11 cellular contexts compared by ENCODE assay signal in the genomic region with DNA sequence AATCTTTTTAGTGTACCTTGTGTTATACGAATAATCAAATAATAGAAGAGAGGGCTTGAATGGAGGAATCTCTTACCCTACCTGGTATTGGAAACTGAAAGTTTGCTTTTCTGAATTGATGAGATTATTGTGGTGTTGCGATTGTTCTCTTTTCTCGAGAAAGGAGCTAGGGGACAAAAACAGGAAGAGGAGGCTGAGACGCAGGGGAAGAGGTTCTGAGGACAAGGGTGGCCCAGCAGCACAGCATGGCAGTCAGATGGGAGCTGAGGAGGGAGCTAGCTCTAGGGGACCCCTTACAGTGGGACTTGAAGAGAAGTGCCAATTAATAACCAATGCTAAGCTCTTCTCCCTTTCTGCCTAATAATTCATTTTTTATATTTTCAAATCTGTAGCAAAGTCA.
DNase-seq lines count a peak whose midpoint lies in the region; ATAC-seq and TF ChIP-seq lines count a peak whose summit lies in the region.
"Had no signal": no experiment of that assay in that cellular context is flagged by ENCODE, and none has a peak within 500 bp of the region (broad histone marks: within the 10 kb centered on the region; RNA-seq: fewer than 3 reads in every experiment).

No MANE protein-coding gene starts in this region.

- no peaks in the 10 kb centered on the region for H3K27me3 Mint-ChIP-seq in activated CD8-positive, alpha-beta memory T cell treated with anti-CD3 and anti-CD28 coated beads, Interleukin-2, amount 10 ng/mL, durations not matched to agents 7 days and 5 days
- H3K27me3 Mint-ChIP-seq in stimulated activated memory B cell treated with anti-CD40 and anti-IgM and Interleukin-4, amounts not matched to agents 10 μg/mL and 1 μg/mL and 100 μg/mL, for 72 hours = no peaks in the 10 kb centered on the region
- H3K27me3 Mint-ChIP-seq in glutamatergic neuron (ENCODE audit: unreplicated experiment) = no peaks in the 10 kb centered on the region

- no peak for DNase-seq in activated CD8-positive, alpha-beta memory T cell treated with anti-CD3 and anti-CD28 coated beads, Interleukin-2, amount 10 ng/mL, durations not matched to agents 7 days and 5 days
- DNase-seq in activated CD8-positive, alpha-beta memory T cell treated with anti-CD3 and anti-CD28 coated beads for 24 hours = no peak
- DNase-seq in OCI-M1 (lab: John Stamatoyannopoulos, UW) (peak; percentile 96), colonic mucosa (no peak), NCI-H146 (lab: John Stamatoyannopoulos, UW) (no peak), NCI-H345 (lab: John Stamatoyannopoulos, UW) (no peak), glutamatergic neuron (no peak)
- DNase-seq: tibial artery had no signal

- CTCF ChIA-PET in activated CD8-positive, alpha-beta memory T cell treated with anti-CD3 and anti-CD28 coated beads, Interleukin-2, amount 10 ng/mL, durations not matched to agents 7 days and 5 days (lab: Charles Lee) = no interaction called here

- H3K36me3 ChIP-seq in colonic mucosa = no peaks in the 10 kb centered on the region
- H3K36me3 ChIP-seq: esophagus muscularis mucosa, tibial artery had no signal

- H3K9me3 ChIP-seq in colonic mucosa = no peaks in the 10 kb centered on the region
- H3K9me3 ChIP-seq: esophagus muscularis mucosa, tibial artery had no signal

- no peak for TF ChIP-seq CTCF in colonic mucosa (IDR thresholded peaks at IDR 0.05)
- no peak for TF ChIP-seq CTCF in glutamatergic neuron (IDR thresholded peaks at IDR 0.05; ENCODE audit: partially characterized antibody, unreplicated experiment)

- ATAC-seq in activated CD8-positive, alpha-beta memory T cell treated with anti-CD3 and anti-CD28 coated beads, Interleukin-2, amount 10 ng/mL, durations not matched to agents 7 days and 5 days = no peak
- peak; percentile 70 for ATAC-seq in stimulated activated memory B cell treated with anti-CD40 and anti-IgM and Interleukin-4, amounts not matched to agents 10 μg/mL and 1 μg/mL and 100 μg/mL, for 72 hours

- peak overlapping the region; percentile 30 for H3K27ac ChIP-seq in colonic mucosa
- H3K27ac ChIP-seq: esophagus muscularis mucosa, tibial artery had no signal

- no peak overlapping the region for H3K4me3 Mint-ChIP-seq in activated CD8-positive, alpha-beta memory T cell treated with anti-CD3 and anti-CD28 coated beads, Interleukin-2, amount 10 ng/mL, durations not matched to agents 7 days and 5 days
- H3K4me3 Mint-ChIP-seq in stimulated activated memory B cell treated with anti-CD40 and anti-IgM and Interleukin-4, amounts not matched to agents 10 μg/mL and 1 μg/mL and 100 μg/mL, for 72 hours = no peak overlapping the region
- no peak overlapping the region for H3K4me3 Mint-ChIP-seq in glutamatergic neuron (ENCODE audit: unreplicated experiment)

- H3K9ac ChIP-seq in colonic mucosa (ENCODE audit: low read depth in 2 of 2, low read length in 2 of 2) = no peak overlapping the region

- no peaks in the 10 kb centered on the region for H3K9me3 Mint-ChIP-seq in activated CD8-positive, alpha-beta memory T cell treated with anti-CD3 and anti-CD28 coated beads, Interleukin-2, amount 10 ng/mL, durations not matched to agents 7 days and 5 days (ENCODE audit: low read depth)
- no peaks in the 10 kb centered on the region for H3K9me3 Mint-ChIP-seq in stimulated activated memory B cell treated with anti-CD40 and anti-IgM and Interleukin-4, amounts not matched to agents 10 μg/mL and 1 μg/mL and 100 μg/mL, for 72 hours
- no peaks in the 10 kb centered on the region for H3K9me3 Mint-ChIP-seq in glutamatergic neuron (ENCODE audit: unreplicated experiment)

- H3K4me3 ChIP-seq in colonic mucosa = no peak overlapping the region
- H3K4me3 ChIP-seq: esophagus muscularis mucosa, lung, tibial artery had no signal

- intact Hi-C loops in colonic mucosa (cut with DNase I) = no loop called here

- H3K4me1 Mint-ChIP-seq in activated CD8-positive, alpha-beta memory T cell treated with anti-CD3 and anti-CD28 coated beads, Interleukin-2, amount 10 ng/mL, durations not matched to agents 7 days and 5 days = peaks cover 34% of the 10 kb centered on the region
- H3K4me1 Mint-ChIP-seq in stimulated activated memory B cell treated with anti-CD40 and anti-IgM and Interleukin-4, amounts not matched to agents 10 μg/mL and 1 μg/mL and 100 μg/mL, for 72 hours = peaks cover 34% of the 10 kb centered on the region
- peaks cover 23% of the 10 kb centered on the region for H3K4me1 Mint-ChIP-seq in glutamatergic neuron (ENCODE audit: low read depth, unreplicated experiment)

- peaks cover 6% of the 10 kb centered on the region for H3K36me3 Mint-ChIP-seq in activated CD8-positive, alpha-beta memory T cell treated with anti-CD3 and anti-CD28 coated beads, Interleukin-2, amount 10 ng/mL, durations not matched to agents 7 days and 5 days
- H3K36me3 Mint-ChIP-seq in stimulated activated memory B cell treated with anti-CD40 and anti-IgM and Interleukin-4, amounts not matched to agents 10 μg/mL and 1 μg/mL and 100 μg/mL, for 72 hours = no peaks in the 10 kb centered on the region
- no peaks in the 10 kb centered on the region for H3K36me3 Mint-ChIP-seq in glutamatergic neuron (ENCODE audit: unreplicated experiment)

- no peaks in the 10 kb centered on the region for H3K27me3 ChIP-seq in colonic mucosa
- H3K27me3 ChIP-seq: tibial artery had no signal

- H3K4me1 ChIP-seq in colonic mucosa = no peaks in the 10 kb centered on the region
- H3K4me1 ChIP-seq: esophagus muscularis mucosa, tibial artery had no signal

- peak overlapping the region; percentile 78 for H3K27ac Mint-ChIP-seq in activated CD8-positive, alpha-beta memory T cell treated with anti-CD3 and anti-CD28 coated beads, Interleukin-2, amount 10 ng/mL, durations not matched to agents 7 days and 5 days
- H3K27ac Mint-ChIP-seq in stimulated activated memory B cell treated with anti-CD40 and anti-IgM and Interleukin-4, amounts not matched to agents 10 μg/mL and 1 μg/mL and 100 μg/mL, for 72 hours = peak overlapping the region; percentile 75
- no peak overlapping the region for H3K27ac Mint-ChIP-seq in glutamatergic neuron (ENCODE audit: unreplicated experiment)
